1 cellular context compared by ENCODE assay signal in genomic region chr19:5228490-5228889, GRCh38.
TF ChIP-seq lines count a peak whose summit lies in the region.

No MANE protein-coding gene starts in this region.

TF ChIP-seq in IMR-90, 13 proteins besides CTCF, POLR2A, EP300 and RAD21 (continued from another document):
- no peak for TF ChIP-seq USF2 (IDR thresholded peaks at IDR 0.05; ENCODE audit: low read depth, low read length)
- TF ChIP-seq, protein P1, sequence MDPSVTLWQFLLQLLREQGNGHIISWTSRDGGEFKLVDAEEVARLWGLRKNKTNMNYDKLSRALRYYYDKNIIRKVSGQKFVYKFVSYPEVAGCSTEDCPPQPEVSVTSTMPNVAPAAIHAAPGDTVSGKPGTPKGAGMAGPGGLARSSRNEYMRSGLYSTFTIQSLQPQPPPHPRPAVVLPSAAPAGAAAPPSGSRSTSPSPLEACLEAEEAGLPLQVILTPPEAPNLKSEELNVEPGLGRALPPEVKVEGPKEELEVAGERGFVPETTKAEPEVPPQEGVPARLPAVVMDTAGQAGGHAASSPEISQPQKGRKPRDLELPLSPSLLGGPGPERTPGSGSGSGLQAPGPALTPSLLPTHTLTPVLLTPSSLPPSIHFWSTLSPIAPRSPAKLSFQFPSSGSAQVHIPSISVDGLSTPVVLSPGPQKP (IDR thresholded peaks at IDR 0.05; ENCODE audit: borderline replicate concordance, low read depth, low read length) = no peak
- TF ChIP-seq FOS (IDR thresholded peaks at IDR 0.05; ENCODE audit: low read depth, low read length) = no peak
- no peak for TF ChIP-seq BHLHE40 (IDR thresholded peaks at IDR 0.05; ENCODE audit: low read depth, low read length)
- TF ChIP-seq MAFK (IDR thresholded peaks at IDR 0.05; ENCODE audit: low read depth, low read length) = no peak
- no peak for TF ChIP-seq NFE2L2 (IDR thresholded peaks at IDR 0.05; ENCODE audit: low read depth, low read length)
- no peak for TF ChIP-seq MAZ (IDR thresholded peaks at IDR 0.05; ENCODE audit: borderline replicate concordance, low read depth, low read length)
- TF ChIP-seq CEBPB (IDR thresholded peaks at IDR 0.05; ENCODE audit: low read depth, low read length) = no peak
- TF ChIP-seq RFX5 (IDR thresholded peaks at IDR 0.05; ENCODE audit: low read depth, low read length) = no peak
